Comparison of ENCODE assay signal across 11 cellular contexts in the genomic region with DNA sequence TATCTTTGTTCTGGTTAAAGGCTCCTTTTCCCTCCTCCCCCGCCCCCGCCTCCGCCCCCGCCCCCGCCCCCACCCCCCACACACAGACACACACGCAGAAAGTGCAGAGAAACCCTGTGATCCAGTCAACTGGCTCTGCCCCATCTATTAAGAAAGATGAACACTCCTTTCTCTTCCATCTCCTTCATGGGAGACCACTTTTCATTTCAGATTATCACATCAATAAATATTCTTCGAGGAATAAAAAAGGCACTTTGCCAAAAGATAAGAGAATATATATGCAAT.
DNase-seq lines count a peak whose midpoint lies in the region; ATAC-seq, FAIRE-seq and TF ChIP-seq lines count a peak whose summit lies in the region.
"Had no signal": no experiment of that assay in that cellular context is flagged by ENCODE, and none has a peak within 500 bp of the region (broad histone marks: within the 10 kb centered on the region; RNA-seq: fewer than 3 reads in every experiment).

No MANE protein-coding gene starts in this region.

- TF ChIP-seq CTCF in heart left ventricle (IDR thresholded peaks at IDR 0.05) (no peak), bronchial epithelial cell (IDR thresholded peaks at IDR 0.05; ENCODE audit: insufficient read depth, low read length, severe bottlenecking) (no peak), mesothelial cell of epicardium (IDR thresholded peaks at IDR 0.05; ENCODE audit: unreplicated experiment) (peak; percentile 9), natural killer cell (IDR thresholded peaks at IDR 0.05) (no peak), colonic mucosa (IDR thresholded peaks at IDR 0.05) (no peak)

- H3K36me3 ChIP-seq in heart left ventricle, result no peaks in the 10 kb centered on the region
- H3K36me3 ChIP-seq in bronchial epithelial cell (ENCODE audit: control insufficient read depth, insufficient read depth, low read length), result no peaks in the 10 kb centered on the region
- no peaks in the 10 kb centered on the region for H3K36me3 ChIP-seq in aorta (ENCODE audit: control insufficient read depth in 1 of 2, insufficient read depth in 2 of 2, low read length in 1 of 2)
- H3K36me3 ChIP-seq in colonic mucosa, result no peaks in the 10 kb centered on the region
- H3K36me3 ChIP-seq: left lung had no signal

- H3K4me1 ChIP-seq in heart left ventricle (peaks cover 0 to 47% (median 24%) of the 10 kb centered on the region in 12 donors), aorta (ENCODE audit: control insufficient read depth in 1 of 2, insufficient read depth in 2 of 2, low read length in 2 of 2) (no peaks in the 10 kb centered on the region), colonic mucosa (peaks cover 9% of the 10 kb centered on the region)

- H3K4me1 Mint-ChIP-seq in mesothelial cell of epicardium, result peaks cover 9% of the 10 kb centered on the region
- H3K4me1 Mint-ChIP-seq in natural killer cell, result peaks cover 15 to 19% of the 10 kb centered on the region in 2 donors

- peaks cover 9 to 83% (median 53%) of the 10 kb centered on the region in 9 donors for H3K27me3 ChIP-seq in heart left ventricle
- no peaks in the 10 kb centered on the region for H3K27me3 ChIP-seq in bronchial epithelial cell (ENCODE audit: control insufficient read depth, insufficient read depth, low read length)
- no peaks in the 10 kb centered on the region for H3K27me3 ChIP-seq in aorta (ENCODE audit: control insufficient read depth in 1 of 2, insufficient read depth in 2 of 2, low read length in 1 of 2)
- H3K27me3 ChIP-seq in colonic mucosa, result peaks cover 23% of the 10 kb centered on the region

- WGBS in heart left ventricle, 4 donors, result 0 to 3% (median 1%) methylated on average over 5 to 7 of the region's 7 CpGs
- WGBS in aorta, 2 donors, result 0 to 5% methylated on average over 4 to 7 of the region's 7 CpGs

- H3K27me3 Mint-ChIP-seq in mesothelial cell of epicardium (ENCODE audit: low read depth) (peaks cover 25% of the 10 kb centered on the region), natural killer cell (ENCODE audit: low read depth in 2 of 2) (peaks cover 17 to 19% of the 10 kb centered on the region in 2 donors)

- ATAC-seq in heart left ventricle, result no peak
- no peak for ATAC-seq in Right ventricle myocardium inferior
- no peak for ATAC-seq in aorta (ENCODE audit: low FRiP score)
- no peak for ATAC-seq in natural killer cell

- H3K4me3 ChIP-seq in heart left ventricle, result peak overlapping the region in 10 of 12 donors; percentile 11 to 65 (median 56)
- peak overlapping the region; percentile 21 for H3K4me3 ChIP-seq in bronchial epithelial cell (ENCODE audit: low read depth, low read length)
- peak overlapping the region; percentile 83 to 96 for H3K4me3 ChIP-seq in aorta (ENCODE audit: low read length in 2 of 2)
- no peak overlapping the region for H3K4me3 ChIP-seq in colonic mucosa

- H3K36me3 Mint-ChIP-seq in mesothelial cell of epicardium (no peaks in the 10 kb centered on the region), natural killer cell (no peaks in the 10 kb centered on the region)

- no peak for FAIRE-seq in bronchial epithelial cell (lab: Jason Lieb, UNC)
- FAIRE-seq in frontal cortex (lab: Jason Lieb, UNC), result no peak
- FAIRE-seq: GM18507 had no signal

- intact Hi-C loops in heart left ventricle (cut with DNase I), result loop anchor here (1.0 to 10.0 kb wide), 11 partner anchors 126 to 551 kb away; a partner anchor contains a TSS
- intact Hi-C loops in Right ventricle myocardium inferior (cut with DNase I), result loop anchor here (5.0 to 10.0 kb wide), 3 partner anchors 126 to 357 kb away; a partner anchor contains a TSS
- intact Hi-C loops in aorta (cut with DNase I), result loop anchor here (1.0 to 10.0 kb wide), 6 partner anchors 127 to 727 kb away; a partner anchor contains a TSS
- intact Hi-C loops in natural killer cell (cut with micrococcal nuclease), result loop anchor here (1.0 to 10.0 kb wide), 5 partner anchors 63 to 727 kb away; a partner anchor contains a TSS
- intact Hi-C loops in colonic mucosa (cut with DNase I), result loop anchor here (5.0 kb wide), 1 partner anchor 546 kb away; no protein-coding TSS in a partner anchor

- TF ChIP-seq POLR2A in heart left ventricle (IDR thresholded peaks at IDR 0.05), result no peak

- H3K9me3 ChIP-seq in heart left ventricle (no peaks in the 10 kb centered on the region), aorta (ENCODE audit: control insufficient read depth, low read length) (no peaks in the 10 kb centered on the region), colonic mucosa (no peaks in the 10 kb centered on the region)
- H3K9me3 ChIP-seq: left lung had no signal

- H3K27ac Mint-ChIP-seq in mesothelial cell of epicardium (no peak overlapping the region), natural killer cell (no peak overlapping the region)
- H3K27ac Mint-ChIP-seq: activated CD4-positive, alpha-beta memory T cell treated with anti-CD3 and anti-CD28 coated beads, Interleukin-2, amount 10 ng/mL, durations not matched to agents 7 days and 5 days had no signal

- H3K4me3 Mint-ChIP-seq in mesothelial cell of epicardium (no peak overlapping the region), natural killer cell (no peak overlapping the region)
- H3K4me3 Mint-ChIP-seq: activated CD4-positive, alpha-beta memory T cell treated with anti-CD3 and anti-CD28 coated beads, Interleukin-2, amount 10 ng/mL, durations not matched to agents 7 days and 5 days had no signal

- H3K9ac ChIP-seq in colonic mucosa (ENCODE audit: low read depth in 2 of 2, low read length in 2 of 2), result no peak overlapping the region

- H3K9me3 Mint-ChIP-seq in mesothelial cell of epicardium (no peaks in the 10 kb centered on the region), natural killer cell (no peaks in the 10 kb centered on the region)
- H3K9me3 Mint-ChIP-seq: activated CD4-positive, alpha-beta memory T cell treated with anti-CD3 and anti-CD28 coated beads, Interleukin-2, amount 10 ng/mL, durations not matched to agents 7 days and 5 days had no signal

- H3K27ac ChIP-seq in heart left ventricle (no peak overlapping the region), aorta (ENCODE audit: low read depth in 1 of 2, low read length in 2 of 2) (no peak overlapping the region), colonic mucosa (no peak overlapping the region)

- DNase-seq in heart left ventricle (no peak), Right ventricle myocardium inferior (ENCODE audit: missing footprints) (no peak), bronchial epithelial cell (ENCODE audit: low read depth) (no peak), mesothelial cell of epicardium (ENCODE audit: low spot score in 2 of 2, unreplicated experiment in 2 of 2) (no peak), aorta (no peak), natural killer cell (no peak), frontal cortex (ENCODE audit: low spot score in 2 of 2) (no peak), colonic mucosa (no peak)
